8 cellular contexts compared by ENCODE assay signal in the genomic region with DNA sequence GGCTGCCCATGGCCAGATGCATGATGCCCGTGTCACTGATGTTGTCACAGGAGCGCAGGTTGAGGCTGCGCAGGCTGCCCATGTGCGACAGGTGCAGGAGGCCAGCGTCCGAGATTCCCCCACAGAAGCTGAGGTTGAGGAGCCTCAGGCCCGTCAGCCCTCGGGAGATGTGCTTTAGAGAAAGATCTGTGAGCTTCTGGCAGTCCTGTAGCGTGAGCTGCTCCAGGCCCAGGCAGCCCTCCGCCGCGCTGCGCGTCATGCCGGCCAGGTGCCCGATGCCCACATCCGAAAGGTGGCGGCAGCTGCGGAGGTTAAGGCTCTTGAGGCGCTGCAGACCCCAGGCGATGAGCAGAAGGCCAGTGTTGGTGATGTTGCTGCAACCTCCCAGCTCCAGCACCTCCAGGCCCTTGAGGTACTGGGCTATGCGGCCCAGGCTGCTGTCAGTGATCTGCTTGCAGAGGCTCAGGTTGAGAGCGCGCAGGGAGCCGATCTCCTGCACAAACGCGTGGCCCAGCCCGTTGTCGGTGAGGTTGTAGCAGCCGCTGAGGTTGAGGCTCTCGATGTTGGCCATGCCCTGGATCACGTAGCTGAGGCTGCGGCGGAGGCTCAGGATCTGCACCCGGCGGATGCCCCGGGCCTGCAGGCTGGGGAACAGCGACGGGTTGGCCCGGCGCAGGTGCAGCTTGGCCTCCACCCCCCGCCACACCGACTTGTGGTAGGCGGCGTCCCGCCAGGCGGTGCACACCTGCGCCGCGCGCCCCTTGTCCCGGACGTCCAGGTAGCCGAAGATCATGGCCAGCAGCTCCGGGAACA. TPM values are rescaled to one million over a fixed set of nuclear protein-coding genes. Genes with fewer than 3 reads are reported as not detected.
DNase-seq lines count a peak whose midpoint lies in the region; ATAC-seq, FAIRE-seq and TF ChIP-seq lines count a peak whose summit lies in the region.

No MANE protein-coding gene starts in this region.

- H4K91ac ChIP-seq in H1 (replicated peaks; ENCODE audit: insufficient read length, low read length) = no peak overlapping the region

- WGBS in H1 (ENCODE audit: extremely low coverage in 1 of 2, insufficient coverage in 1 of 2, insufficient read length in 1 of 2, insufficient replicate concordance in 2 of 2, low coverage in 1 of 2, low lambda C conversion rate in 2 of 2, missing lambda C conversion rate in 1 of 2), 2 experiments = 3% methylated on average over 50 of the region's 55 CpGs; no CpG with 5 or more reads in 1 of the 2 experiments

- CTCF ChIA-PET in activated CD8-positive, alpha-beta T cell treated with anti-CD3 and anti-CD28 coated beads for 36 hours (lab: Charles Lee) = interaction anchor here (1.2 to 3.7 kb wide), 8 partner anchors 9 to 476 kb away, joined by 3 to 33 read pairs (median 8); no protein-coding TSS in a partner anchor
- CTCF ChIA-PET in H1 (lab: Charles Lee; ENCODE audit: partially characterized antibody) = interaction anchor here (0.6 to 2.7 kb wide), 11 partner anchors 9 to 616 kb away, joined by 3 to 10 read pairs (median 4); no protein-coding TSS in a partner anchor

- H3K4me3 ChIP-seq in H1 (ENCODE audit: extremely low read depth in 1 of 4, insufficient read depth in 2 of 4, low read depth in 3 of 4, low read length in 4 of 4) = peak overlapping the region; percentile 64 to 71 (median 66)
- H3K4me3 ChIP-seq in mucosa of rectum (ENCODE audit: low read length in 2 of 2) = peak overlapping the region; percentile 87 to 90

- no peaks in the 10 kb centered on the region for H3K9me3 ChIP-seq in H1 (ENCODE audit: insufficient read depth in 2 of 2, low read depth in 1 of 2, low read length in 1 of 2)
- H3K9me3 ChIP-seq in mucosa of rectum (ENCODE audit: control insufficient read depth in 2 of 2, low read length in 2 of 2) = no peaks in the 10 kb centered on the region

- H3K27me3 ChIP-seq in H1 (replicated peaks in 1 of 4; ENCODE audit: control insufficient read depth in 3 of 4, extremely low read depth in 1 of 4, insufficient read depth in 3 of 4, low read length in 3 of 4) = peaks cover 22 to 70% (median 58%) of the 10 kb centered on the region in 4 experiments
- H3K27me3 ChIP-seq in mucosa of rectum (ENCODE audit: control insufficient read depth in 2 of 2, insufficient read depth in 2 of 2, low read length in 2 of 2) = no peaks in the 10 kb centered on the region

- no peak overlapping the region for H2BK15ac ChIP-seq in H1 (ENCODE audit: low read length)

- H3K4me2 ChIP-seq in H1 (ENCODE audit: insufficient read depth in 1 of 2, low read depth in 2 of 2, low read length in 2 of 2) = peak overlapping the region; percentile 78 to 94

- no peak overlapping the region for H4K5ac ChIP-seq in H1 (ENCODE audit: insufficient read length, low read depth, low read length)

- no peak overlapping the region for H3K56ac ChIP-seq in H1 (replicated peaks; ENCODE audit: insufficient read length, low read depth, low read length)

- peaks cover 27% of the 10 kb centered on the region for H3K36me3 Mint-ChIP-seq in activated CD8-positive, alpha-beta T cell treated with anti-CD3 and anti-CD28 coated beads for 36 hours (ENCODE audit: low read depth)

- H3K79me1 ChIP-seq in H1 (ENCODE audit: low read depth, low read length) = no peaks in the 10 kb centered on the region

- POLR2A ChIA-PET in activated CD8-positive, alpha-beta T cell treated with anti-CD3 and anti-CD28 coated beads for 36 hours (lab: Charles Lee) = interaction anchor here (0.8 to 2.4 kb wide), 5 partner anchors 9 to 647 kb away, joined by 3 to 27 read pairs (median 4); no protein-coding TSS in a partner anchor
- POLR2A ChIA-PET in H1 (lab: Charles Lee; ENCODE audit: partially characterized antibody) = interaction anchor here (0.7 to 2.2 kb wide), 6 partner anchors 10 to 98 kb away, joined by 3 to 14 read pairs (median 4); a partner anchor contains a TSS

- H3K23ac ChIP-seq in H1 (ENCODE audit: insufficient read length) = no peak overlapping the region

- no peaks in the 10 kb centered on the region for H3K9me3 Mint-ChIP-seq in activated CD8-positive, alpha-beta T cell treated with anti-CD3 and anti-CD28 coated beads for 36 hours

- no peak overlapping the region for H3K4ac ChIP-seq in H1 (replicated peaks; ENCODE audit: insufficient read length, low read depth, low read length)

- H3K27me3 Mint-ChIP-seq in activated CD8-positive, alpha-beta T cell treated with anti-CD3 and anti-CD28 coated beads for 36 hours = no peaks in the 10 kb centered on the region

- H3K27ac ChIP-seq in H1 (ENCODE audit: low read depth, low read length) = no peak overlapping the region
- peak overlapping the region; percentile 90 to 94 for H3K27ac ChIP-seq in mucosa of rectum (ENCODE audit: low read depth in 2 of 2, low read length in 2 of 2)
- peak overlapping the region; percentile 98 for H3K27ac ChIP-seq in substantia nigra (ENCODE audit: low read depth, low read length, poor library complexity, severe bottlenecking)

- H3K4me1 ChIP-seq in H1 (replicated peaks in 1 of 4; ENCODE audit: control insufficient read depth in 3 of 4, insufficient read depth in 4 of 4, low read length in 3 of 4) (peaks cover 16 to 38% (median 22%) of the 10 kb centered on the region in 4 experiments), mucosa of rectum (ENCODE audit: control insufficient read depth in 2 of 2, insufficient read depth in 2 of 2, low read length in 2 of 2) (peaks cover 45 to 61% of the 10 kb centered on the region in 2 donors)

- H2BK12ac ChIP-seq in H1 (ENCODE audit: low read depth, low read length) = peak overlapping the region; percentile 40; the same call in 1 of the 2 replicates

- peak overlapping the region; percentile 95 for H3K4me3 Mint-ChIP-seq in activated CD8-positive, alpha-beta T cell treated with anti-CD3 and anti-CD28 coated beads for 36 hours

- 0 out of 2 replicates have a peak overlapping the region, but pooled peaks have one; percentile 46 for H4K8ac ChIP-seq in H1 (ENCODE audit: extremely low read depth, insufficient read depth, low read length)

- peak overlapping the region; percentile 88 for H3K27ac Mint-ChIP-seq in activated CD8-positive, alpha-beta T cell treated with anti-CD3 and anti-CD28 coated beads for 36 hours

- H2BK5ac ChIP-seq in H1 (ENCODE audit: low read depth, low read length) = no peak overlapping the region; the same call in 1 of the 2 replicates

- H3K18ac ChIP-seq in H1 (ENCODE audit: extremely low read depth, low read length) = no peak overlapping the region

- no peak overlapping the region for H2AFZ ChIP-seq in H1 (ENCODE audit: low read length)

- no peak for TF ChIP-seq CTCF in activated CD8-positive, alpha-beta T cell treated with anti-CD3 and anti-CD28 coated beads for 36 hours (IDR thresholded peaks at IDR 0.05)
- TF ChIP-seq CTCF in H1 (IDR thresholded peaks at IDR 0.05; ENCODE audit: control extremely low read depth in 1 of 3, insufficient read depth in 1 of 3, low read depth in 1 of 3, low read length in 3 of 3) (peak in 1 of 3 experiments; percentile 3; a peak in 1 of 4 replicates), D721Med (IDR thresholded peaks at IDR 0.05; ENCODE audit: insufficient read depth, missing control alignments) (no peak)

- no peak overlapping the region for H3K14ac ChIP-seq in H1 (ENCODE audit: insufficient read length)

- peak overlapping the region; percentile 75; the same call in 1 of the 2 replicates for H2BK20ac ChIP-seq in H1 (ENCODE audit: low read length)

- H3K4me1 Mint-ChIP-seq in activated CD8-positive, alpha-beta T cell treated with anti-CD3 and anti-CD28 coated beads for 36 hours (ENCODE audit: low read depth) = peaks cover 36% of the 10 kb centered on the region

- no peak overlapping the region for H2BK120ac ChIP-seq in H1 (replicated peaks; ENCODE audit: low read depth, low read length)

- no peak for TF ChIP-seq RAD21 in H1 (IDR thresholded peaks at IDR 0.05 in 1 of 2, conservative IDR thresholded peaks at IDR 0.05 in 1 of 2; ENCODE audit: low read depth in 2 of 2, low read length in 2 of 2)

- H3K9ac ChIP-seq in H1 (replicated peaks in 1 of 4; ENCODE audit: extremely low read depth in 1 of 4, low read depth in 3 of 4, low read length in 3 of 4) = peak overlapping the region in 1 of 4 experiments; percentile 25; a peak in 2 of 7 replicates
- peak overlapping the region; percentile 84 to 87 for H3K9ac ChIP-seq in mucosa of rectum (ENCODE audit: low read depth in 1 of 2, low read length in 2 of 2)

- H3K79me2 ChIP-seq in H1 (ENCODE audit: control insufficient read depth in 1 of 2, insufficient read depth in 2 of 2, low read length in 2 of 2) = peaks cover 0 to 5% of the 10 kb centered on the region in 2 experiments; a peak in 1 of 4 replicates

- peaks cover 18% of the 10 kb centered on the region; the same call in 1 of the 2 replicates for H3K23me2 ChIP-seq in H1 (ENCODE audit: low read depth, low read length)

- FAIRE-seq in GM12892 (lab: Jason Lieb, UNC) (peak; percentile 33), H1 (lab: Jason Lieb, UNC) (no peak), D721Med (lab: Jason Lieb, UNC) (no peak)

- TF ChIP-seq POLR2A in GM12892 (IDR thresholded peaks at IDR 0.05; ENCODE audit: low read depth, low read length) (no peak), H1 (IDR thresholded peaks at IDR 0.05; ENCODE audit: control extremely low read depth in 1 of 2, low read depth in 2 of 2, low read length in 2 of 2) (no peak)

- intact Hi-C loops in activated CD8-positive, alpha-beta T cell treated with anti-CD3 and anti-CD28 coated beads for 36 hours (cut with micrococcal nuclease) = loop anchor here (5.0 kb wide), 1 partner anchor 61 kb away; no protein-coding TSS in a partner anchor

- no peak for DNase-seq in GM12892 (ENCODE audit: insufficient read length)
- peak; percentile 54 for DNase-seq in NCI-H146 treated with DMSO at 0.1 percent for 48 hours (lab: John Stamatoyannopoulos, UW; ENCODE audit: unreplicated experiment)
- peak; percentile 65 for DNase-seq in activated CD8-positive, alpha-beta T cell treated with anti-CD3 and anti-CD28 coated beads for 36 hours
- peak in 1 of 2 experiments; percentile 75 for DNase-seq in H1 (ENCODE audit: low read depth in 1 of 2, low spot score in 2 of 2)
- peak in 18 of 49 donors; percentile 23 to 78 (median 49) for DNase-seq in substantia nigra (lab: John Stamatoyannopoulos, UW)
- DNase-seq in D721Med (ENCODE audit: insufficient read length, low spot score) = no peak

- peaks cover 21% of the 10 kb centered on the region in 2 experiments for H4K20me1 ChIP-seq in H1 (replicated peaks in 1 of 2; ENCODE audit: control insufficient read depth in 1 of 2, insufficient read depth in 2 of 2, low read length in 2 of 2)

- no peak overlapping the region for H2AK5ac ChIP-seq in H1 (ENCODE audit: low read depth, low read length)

- peak; percentile 28 for ATAC-seq in HG02571 (IDR thresholded peaks at IDR 0.05; ENCODE audit: unreplicated experiment)
- peak; percentile 12 for ATAC-seq in activated CD8-positive, alpha-beta T cell treated with anti-CD3 and anti-CD28 coated beads for 36 hours

- no peak for TF ChIP-seq EP300 in H1 (IDR thresholded peaks at IDR 0.05; ENCODE audit: borderline replicate concordance in 1 of 2, low read depth in 2 of 2, low read length in 2 of 2)

- no peaks in the 10 kb centered on the region for H3K36me3 ChIP-seq in H1 (ENCODE audit: control insufficient read depth in 2 of 4, insufficient read depth in 4 of 4, low read length in 3 of 4)
- H3K36me3 ChIP-seq in mucosa of rectum (ENCODE audit: control insufficient read depth in 2 of 2, insufficient read depth in 2 of 2, low read length in 2 of 2) = peaks cover 0 to 4% of the 10 kb centered on the region in 2 donors

RNA-seq across cellular contexts. Expression of a gene that starts 0.9 kb away (rescaled TPM):
- polyA plus RNA-seq in GM12892 (2012; ENCODE audit: missing spikeins) = 2.9 TPM
- 10 to 100 TPM; 23.3 to 25.1 TPM for total RNA-seq in activated CD8-positive, alpha-beta T cell treated with anti-CD3 and anti-CD28 coated beads for 36 hours
- 5.5 and 6.2 TPM in 2 replicates for total RNA-seq in H1 (2021; fragmentation: NEBNext Ultra II Directional; extraction: Animal tissue kit (Norgen Biotek cat#: 25700))
- 9.6 and 11.7 TPM in 2 replicates for polyA plus RNA-seq in H1 (2011; rRNA removed)
- 8.7 TPM for polyA plus RNA-seq in H1 (2011; cell fraction: cytosol; rRNA removed)
- 8.7 TPM for polyA plus RNA-seq in H1 (2011; cell fraction: nucleus; rRNA removed)
- 2.7 to 6.9 TPM (median 5.5 TPM) in 4 replicates for polyA plus RNA-seq in H1 (2012, experiment 1 of 2)
- 2.7 TPM for polyA plus RNA-seq in H1 (2012, experiment 2 of 2)
- 2.2 TPM for polyA plus RNA-seq in H1 (2013, experiment 1 of 2)
- 2.1 TPM for polyA plus RNA-seq in H1 (2013, experiment 2 of 2)
- polyA minus RNA-seq in H1 (2011; rRNA and poly(A)+ RNA removed) = 10.8 and 11.9 TPM in 2 replicates
- 10.6 TPM for polyA minus RNA-seq in H1 (2011; cell fraction: cytosol; rRNA and poly(A)+ RNA removed)
- 10.5 TPM for polyA minus RNA-seq in H1 (2011; cell fraction: nucleus; rRNA and poly(A)+ RNA removed)

RNA-seq across cellular contexts. Expression of a gene that starts 35.6 kb away (rescaled TPM):
- polyA plus RNA-seq in GM12892 (2012; ENCODE audit: missing spikeins) = 5.2 TPM
- total RNA-seq in activated CD8-positive, alpha-beta T cell treated with anti-CD3 and anti-CD28 coated beads for 36 hours = not detected
- 0.91 and 1.2 TPM in 2 replicates for total RNA-seq in H1 (2021; fragmentation: NEBNext Ultra II Directional; extraction: Animal tissue kit (Norgen Biotek cat#: 25700))
- polyA plus RNA-seq in H1 (2011; rRNA removed) = 1.2 TPM in 2 replicates
- polyA plus RNA-seq in H1 (2011; cell fraction: cytosol; rRNA removed) = 0.90 TPM
- 1.1 TPM for polyA plus RNA-seq in H1 (2011; cell fraction: nucleus; rRNA removed)
- polyA plus RNA-seq in H1 (2012, experiment 1 of 2) = 0.36 to 1.3 TPM (median 1.0 TPM) in 4 replicates
- 1.4 TPM for polyA plus RNA-seq in H1 (2012, experiment 2 of 2)
- polyA plus RNA-seq in H1 (2013, experiment 1 of 2) = 1.5 TPM
- 1.3 TPM for polyA plus RNA-seq in H1 (2013, experiment 2 of 2)
- polyA minus RNA-seq in H1 (2011; rRNA and poly(A)+ RNA removed) = 0.32 and 0.46 TPM in 2 replicates
- not detected for polyA minus RNA-seq in H1 (2011; cell fraction: cytosol; rRNA and poly(A)+ RNA removed)
- polyA minus RNA-seq in H1 (2011; cell fraction: nucleus; rRNA and poly(A)+ RNA removed) = 1.5 TPM

Comparison
In these comparisons a context has a peak if more than half of its experiments do, and no peak if none do; other contexts are left out.
1. DNase-seq: peak in NCI-H146 treated with DMSO at 0.1 percent for 48 hours (single experiment) and activated CD8-positive, alpha-beta T cell treated with anti-CD3 and anti-CD28 coated beads for 36 hours (single experiment); none in GM12892 (single experiment) and D721Med (single experiment).